In the genomic region with DNA sequence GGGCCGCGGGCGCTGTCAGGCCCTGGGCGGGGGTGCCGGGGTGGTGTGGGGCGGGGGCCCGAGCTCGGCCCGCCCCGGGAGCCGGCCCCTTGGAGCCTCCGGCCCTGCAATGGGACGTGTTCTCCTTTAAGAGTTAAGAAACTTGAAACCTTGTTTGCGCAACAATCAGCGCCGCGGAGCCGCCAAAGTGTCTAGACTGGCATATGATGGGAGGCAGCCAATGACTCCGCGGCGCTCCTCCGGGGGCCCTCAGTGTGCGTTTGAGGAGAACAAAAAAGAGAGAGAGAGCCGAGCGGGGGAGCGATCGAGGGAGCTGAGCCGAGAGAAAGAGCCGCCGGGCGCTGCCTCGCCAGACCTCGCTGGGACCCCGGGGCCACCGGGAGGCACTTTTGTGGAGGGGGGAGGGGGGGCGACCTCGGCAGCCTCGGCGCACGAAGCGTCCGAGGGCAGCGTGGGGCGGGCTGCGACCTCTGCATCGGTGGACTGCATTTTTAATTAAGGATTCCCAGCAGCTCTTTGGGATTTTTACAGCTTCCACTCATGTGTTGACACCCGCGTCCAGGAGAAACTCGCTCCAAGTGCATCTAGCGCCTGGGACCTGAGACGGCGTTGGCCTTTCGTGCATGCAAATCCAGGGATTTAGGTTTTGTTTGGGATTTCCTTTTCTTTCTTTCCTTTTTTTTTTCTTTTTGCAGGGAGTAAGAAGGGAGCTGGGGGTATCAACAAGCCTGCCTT, we compare ENCODE assay signal across 8 cellular contexts. TPM values are rescaled to one million over a fixed set of nuclear protein-coding genes. Genes with fewer than 3 reads are reported as not detected.
DNase-seq lines count a peak whose midpoint lies in the region; ATAC-seq, FAIRE-seq and TF ChIP-seq lines count a peak whose summit lies in the region.

A gene (plus strand): TSS at position 202 of the 735 bp plus-strand sequence. CDS start 1,023 bp downstream, outside the sequence.

- H3K4me1 ChIP-seq in kidney (ENCODE audit: control insufficient read depth in 1 of 2, insufficient read depth in 1 of 2, low read depth in 1 of 2, low read length in 2 of 2): peaks cover 24 to 30% of the 10 kb centered on the region in 2 donors

- H3K27ac ChIP-seq in kidney (ENCODE audit: low read depth in 2 of 2, low read length in 2 of 2): peak within 1 kb of the TSS; percentile 89 to 90

- H3K9me3 ChIP-seq in kidney (ENCODE audit: control insufficient read depth in 1 of 2, low read length in 2 of 2): no peaks in the 10 kb centered on the region

- peak within 1 kb of the TSS; percentile 51 to 78 for H3K9ac ChIP-seq in kidney (ENCODE audit: low read length in 2 of 2)

- DNase-seq in DMS 273 treated with DMSO at 0.1 percent for 48 hours (lab: John Stamatoyannopoulos, UW): peak; percentile 91
- peak; percentile 68 for DNase-seq in NCI-H510A treated with DMSO at 0.1 percent for 48 hours (lab: John Stamatoyannopoulos, UW)
- DNase-seq in activated CD4-positive, alpha-beta T cell treated with anti-CD3 and anti-CD28 coated beads for 24 hours (ENCODE audit: low read depth in 2 of 2): peak; percentile 54 to 68
- DNase-seq in cerebellum (ENCODE audit: low spot score): peak; percentile 38
- DNase-seq in kidney: peak; percentile 99
- peak; percentile 52 to 71 for DNase-seq in stimulated activated CD4-positive, alpha-beta T cell treated with anti-CD3 and anti-CD28 coated beads, Interleukin-12 subunit alpha, Interleukin-12 subunit beta, amount 100 ng/mL, for 24 hours (ENCODE audit: low read depth in 2 of 2)

- no peak for TF ChIP-seq CTCF in kidney (IDR thresholded peaks at IDR 0.05; ENCODE audit: borderline replicate concordance, extremely low read depth, insufficient read depth)

- no peak for FAIRE-seq in kidney (lab: Jason Lieb, UNC)

- intact Hi-C loops in kidney (cut with DNase I): no loop called here

- H3K36me3 ChIP-seq in kidney (ENCODE audit: control insufficient read depth in 1 of 2, insufficient read depth in 2 of 2, low read length in 2 of 2): no peaks in the 10 kb centered on the region

- ATAC-seq in HG03103 (IDR thresholded peaks at IDR 0.05; ENCODE audit: low read depth, unreplicated experiment) (peak; percentile 11), GM21381 (IDR thresholded peaks at IDR 0.05; ENCODE audit: unreplicated experiment) (no peak)

- H3K4me3 ChIP-seq in kidney (ENCODE audit: low read length in 2 of 2): peak within 1 kb of the TSS; percentile 89 to 91

RNA-seq across cellular contexts. Expression of the gene that starts here (rescaled TPM):
- total RNA-seq in cerebellum (10.8 TPM), kidney (23.0 TPM)
- polyA plus RNA-seq in kidney (ENCODE audit: insufficient read depth, low read depth, low replicate concordance): 15.4 TPM

Comparison
In these comparisons a context has a peak if more than half of its experiments do, and no peak if none do; other contexts are left out.
1. DNase-seq: peak in every context shown above with its lines; median percentile 99 in kidney; 91 in DMS 273 treated with DMSO at 0.1 percent for 48 hours; 68 in NCI-H510A treated with DMSO at 0.1 percent for 48 hours; 62 in stimulated activated CD4-positive, alpha-beta T cell treated with anti-CD3 and anti-CD28 coated beads, Interleukin-12 subunit alpha, Interleukin-12 subunit beta, amount 100 ng/mL, for 24 hours; 61 in activated CD4-positive, alpha-beta T cell treated with anti-CD3 and anti-CD28 coated beads for 24 hours; 38 in cerebellum.